Comparison of ENCODE assay signal across 8 cellular contexts in genomic region chr19:52691215-52691610, GRCh38. TPM values are rescaled to one million over a fixed set of nuclear protein-coding genes. Genes with fewer than 3 reads are reported as not detected.
DNase-seq lines count a peak whose midpoint lies in the region; ATAC-seq and TF ChIP-seq lines count a peak whose summit lies in the region.

No MANE protein-coding gene starts in this region.

- peak overlapping the region; percentile 97 for H3K4me3 Mint-ChIP-seq in HFFc6
- H3K4me3 Mint-ChIP-seq in activated CD4-positive, alpha-beta memory T cell treated with anti-CD3 and anti-CD28 coated beads for 36 hours: peak overlapping the region; percentile 96

- peaks cover 1% of the 10 kb centered on the region for H3K27me3 Mint-ChIP-seq in HFFc6 (ENCODE audit: insufficient read depth)
- H3K27me3 Mint-ChIP-seq in activated CD4-positive, alpha-beta memory T cell treated with anti-CD3 and anti-CD28 coated beads for 36 hours: no peaks in the 10 kb centered on the region

- H3K36me3 Mint-ChIP-seq in HFFc6 (ENCODE audit: low read depth): peaks cover 25% of the 10 kb centered on the region; the same call in 1 of the 2 replicates
- H3K36me3 Mint-ChIP-seq in activated CD4-positive, alpha-beta memory T cell treated with anti-CD3 and anti-CD28 coated beads for 36 hours: peaks cover 7% of the 10 kb centered on the region

- CTCF ChIA-PET in activated CD4-positive, alpha-beta memory T cell treated with anti-CD3 and anti-CD28 coated beads for 36 hours (lab: Charles Lee): no interaction called here

- peaks cover 7% of the 10 kb centered on the region; the same call in 1 of the 2 replicates for H3K9me3 Mint-ChIP-seq in HFFc6
- H3K9me3 Mint-ChIP-seq in activated CD4-positive, alpha-beta memory T cell treated with anti-CD3 and anti-CD28 coated beads for 36 hours: no peaks in the 10 kb centered on the region

- WGBS in right cardiac atrium: 35% methylated on average over 15 of the region's 15 CpGs

- TF ChIP-seq CTCF in HFFc6 (IDR thresholded peaks at IDR 0.05): no peak

- ATAC-seq in right cardiac atrium (no peak), HG03039 (IDR thresholded peaks at IDR 0.05; ENCODE audit: unreplicated experiment) (no peak), GM18505 (IDR thresholded peaks at IDR 0.05; ENCODE audit: unreplicated experiment) (no peak)

- peak overlapping the region; percentile 75 for H3K27ac ChIP-seq in right cardiac atrium (ENCODE audit: low read length)
- peak overlapping the region in 20 of 21 experiments; percentile 65 to 93 (median 88) for H3K27ac ChIP-seq in skin epidermis

- peak overlapping the region; percentile 62 for H3K4me3 ChIP-seq in right cardiac atrium (ENCODE audit: low read length)
- peak overlapping the region; percentile 48 to 74 (median 61) for H3K4me3 ChIP-seq in skin epidermis

- no peaks in the 10 kb centered on the region for H3K4me1 ChIP-seq in right cardiac atrium (ENCODE audit: control insufficient read depth, insufficient read depth, low read length)

- H3K9me3 ChIP-seq in right cardiac atrium (ENCODE audit: control insufficient read depth, low read length): no peaks in the 10 kb centered on the region

- H3K4me1 Mint-ChIP-seq in HFFc6 (ENCODE audit: low read depth): peaks cover 32% of the 10 kb centered on the region
- H3K4me1 Mint-ChIP-seq in activated CD4-positive, alpha-beta memory T cell treated with anti-CD3 and anti-CD28 coated beads for 36 hours (ENCODE audit: low read depth): peaks cover 24% of the 10 kb centered on the region

- DNase-seq in HFFc6: no peak
- DNase-seq in activated CD4-positive, alpha-beta memory T cell treated with anti-CD3 and anti-CD28 coated beads for 36 hours: no peak
- peak in 1 of 3 donors; percentile 47 for DNase-seq in right cardiac atrium
- no peak for DNase-seq in hippocampal formation (lab: John Stamatoyannopoulos, UW)
- no peak for DNase-seq in AG20443 (ENCODE audit: low spot score)

- H3K27ac Mint-ChIP-seq in HFFc6: peak overlapping the region; percentile 94
- peak overlapping the region; percentile 88 for H3K27ac Mint-ChIP-seq in activated CD4-positive, alpha-beta memory T cell treated with anti-CD3 and anti-CD28 coated beads for 36 hours

- POLR2A ChIA-PET in activated CD4-positive, alpha-beta memory T cell treated with anti-CD3 and anti-CD28 coated beads for 36 hours (lab: Charles Lee): no interaction called here

- no peaks in the 10 kb centered on the region for H3K27me3 ChIP-seq in right cardiac atrium (ENCODE audit: control insufficient read depth, insufficient read depth)

- intact Hi-C loops in activated CD4-positive, alpha-beta memory T cell treated with anti-CD3 and anti-CD28 coated beads for 36 hours (cut with micrococcal nuclease): loop anchor here (2.0 kb wide), 1 partner anchor 52 kb away; the partner anchor contains the start of gene ZNF83
- intact Hi-C loops in right cardiac atrium (cut with DNase I): no loop called here

- TF ChIP-seq POLR2A in GM18505 (IDR thresholded peaks at IDR 0.05; ENCODE audit: borderline replicate concordance, extremely low read depth, insufficient read depth, insufficient read length): no peak

RNA-seq across cellular contexts. Expression of gene ZNF611, which starts 43.6 kb away (rescaled TPM):
- total RNA-seq in HFFc6 (2021; fragmentation: NEBNext Ultra II Directional; extraction: Animal tissue kit (Norgen Biotek cat#: 25700)): 10 to 100 TPM; 11.3 to 15.0 (median 13.5) TPM
- total RNA-seq in activated CD4-positive, alpha-beta memory T cell treated with anti-CD3 and anti-CD28 coated beads for 36 hours: 10 to 100 TPM; 17.9 to 20.3 TPM
- total RNA-seq in right cardiac atrium: 10 to 100 TPM in 1 of 4 donors, 1 to 10 TPM in 3; 8.8 to 12.1 (median 9.3) TPM
- 5.9 TPM for polyA plus RNA-seq in right cardiac atrium

RNA-seq across cellular contexts. Expression of gene ZNF83, which starts 53.1 kb away (rescaled TPM):
- 10 to 100 TPM; 22.8 to 31.1 (median 26.0) TPM for total RNA-seq in HFFc6 (2021; fragmentation: NEBNext Ultra II Directional; extraction: Animal tissue kit (Norgen Biotek cat#: 25700))
- total RNA-seq in activated CD4-positive, alpha-beta memory T cell treated with anti-CD3 and anti-CD28 coated beads for 36 hours: 10 to 100 TPM; 28.7 to 31.2 TPM
- total RNA-seq in right cardiac atrium: 10 to 100 TPM; 19.2 to 27.4 (median 22.5) TPM
- polyA plus RNA-seq in right cardiac atrium: 24.9 TPM
